9 cellular contexts compared by ENCODE assay signal in genomic region chr1:232950197-232950918, GRCh38. TPM values are rescaled to one million over a fixed set of nuclear protein-coding genes. Genes with fewer than 3 reads are reported as not detected.
DNase-seq lines count a peak whose midpoint lies in the region; ATAC-seq, FAIRE-seq and TF ChIP-seq lines count a peak whose summit lies in the region.
"Had no signal": no experiment of that assay in that cellular context is flagged by ENCODE, and none has a peak within 500 bp of the region (broad histone marks: within the 10 kb centered on the region; RNA-seq: fewer than 3 reads in every experiment).

Gene NTPCR, plus strand, starts transcription at chr1:232950611. Its CDS starts 100 bp downstream, at chr1:232950711.

- peak within 1 kb of the TSS; percentile 78 for H3K27ac ChIP-seq in keratinocyte (ENCODE audit: control insufficient read depth, insufficient read depth, low read length)

- H3K36me3 ChIP-seq in keratinocyte (ENCODE audit: control insufficient read depth in 2 of 2, extremely low read depth in 1 of 2, insufficient read depth in 2 of 2, low read length in 2 of 2) = no peaks in the 10 kb centered on the region

- no peaks in the 10 kb centered on the region for H3K27me3 ChIP-seq in keratinocyte (ENCODE audit: control insufficient read depth, extremely low read depth, insufficient read depth, low read length)

- peak within 1 kb of the TSS; percentile 99 for H2AFZ ChIP-seq in keratinocyte (ENCODE audit: control insufficient read depth, low read length)

- H3K79me2 ChIP-seq in keratinocyte (ENCODE audit: control insufficient read depth, insufficient read depth, low read length) = peaks cover 16% of the 10 kb centered on the region

- no peaks in the 10 kb centered on the region for H4K20me1 ChIP-seq in keratinocyte (ENCODE audit: control insufficient read depth, extremely low read depth, insufficient read depth, low read length)

- no peaks in the 10 kb centered on the region for H3K9me3 ChIP-seq in keratinocyte (ENCODE audit: control insufficient read depth, low read depth, low read length)

- FAIRE-seq in keratinocyte (lab: Jason Lieb, UNC) = peak; percentile 64
- FAIRE-seq: colon had no signal

- peak; percentile 58 for DNase-seq in AG09309 (ENCODE audit: low read depth)
- peak; percentile 82 for DNase-seq in NCI-H446 treated with DMSO at 0.1 percent for 48 hours (lab: John Stamatoyannopoulos, UW)
- peak; percentile 91 for DNase-seq in cerebellar cortex (ENCODE audit: low spot score)
- DNase-seq in keratinocyte (ENCODE audit: low read depth, low spot score) = peak; percentile 66
- DNase-seq in stimulated activated CD4-positive, alpha-beta T cell treated with anti-CD3 and anti-CD28 coated beads, Interleukin-15, amount 100 ng/mL, for 1 hour (ENCODE audit: low read depth in 1 of 2, low spot score in 1 of 2) = peak; percentile 94 to 96

- H3K4me2 ChIP-seq in keratinocyte (ENCODE audit: control insufficient read depth, extremely low read depth, insufficient read depth, low read depth, low read length) = peak within 1 kb of the TSS; percentile 93

- H3K9me1 ChIP-seq in keratinocyte (ENCODE audit: control insufficient read depth, extremely low read depth, insufficient read depth, low read length) = no peaks in the 10 kb centered on the region

- dilution Hi-C loops in keratinocyte (cut with MboI; ENCODE audit: extremely low pct_ligation_motif_present, low sequenced_read_pairs) = no loop called here

- H3K4me3 ChIP-seq in AG09309 (ENCODE audit: control insufficient read depth, low read depth, low read length) (peak within 1 kb of the TSS; percentile 100), keratinocyte (ENCODE audit: control insufficient read depth in 2 of 3, extremely low read depth in 1 of 3, insufficient read depth in 2 of 3, low read depth in 1 of 3, low read length in 3 of 3) (peak within 1 kb of the TSS; percentile 84 to 92 (median 91))

- no peak for TF ChIP-seq CTCF in AG09309 (IDR thresholded peaks at IDR 0.05; ENCODE audit: control insufficient read depth, insufficient read depth, low read depth, low read length, missing control alignments)
- no peak for TF ChIP-seq CTCF in keratinocyte (optimal IDR thresholded peaks at IDR 0.05 in 1 of 3, IDR thresholded peaks at IDR 0.05 in 1 of 3, conservative IDR thresholded peaks at IDR 0.05 in 1 of 3; ENCODE audit: extremely low read depth in 1 of 3, insufficient read depth in 2 of 3, low read length in 3 of 3)

- H3K4me1 ChIP-seq in keratinocyte (ENCODE audit: control insufficient read depth, extremely low read depth, insufficient read depth, low read length) = peaks cover 23% of the 10 kb centered on the region

- peak within 1 kb of the TSS; percentile 76 for H3K9ac ChIP-seq in keratinocyte (ENCODE audit: control insufficient read depth, extremely low read depth, insufficient read depth, low read length)

- ATAC-seq in GM19023 (IDR thresholded peaks at IDR 0.05; ENCODE audit: unreplicated experiment) = peak; percentile 86
- peak; percentile 93 for ATAC-seq in HG03280 (IDR thresholded peaks at IDR 0.05; ENCODE audit: unreplicated experiment)
- ATAC-seq in activated CD4-positive, CD25-positive, alpha-beta regulatory T cell treated with anti-CD3 and anti-CD28 coated beads, Interleukin-2, amount 50 U/mL, for 24 hours = peak; percentile 80

RNA-seq across cellular contexts. Expression of gene NTPCR, which starts in this region (rescaled TPM):
- polyA plus RNA-seq in keratinocyte = 25.2 to 40.0 TPM (median 31.5 TPM) in 3 replicates
- polyA plus RNA-seq in keratinocyte (2011; ENCODE audit: low read depth) = 18.1 TPM
- polyA plus RNA-seq in keratinocyte (2011; cell fraction: cytosol; rRNA removed) = 33.7 and 42.9 TPM in 2 replicates
- polyA plus RNA-seq in keratinocyte (2011; cell fraction: nucleus; rRNA removed) = 16.6 and 17.1 TPM in 2 replicates
- polyA plus RNA-seq in keratinocyte (2012; ENCODE audit: low replicate concordance) = 40.9 and 43.3 TPM in 2 replicates
- polyA minus RNA-seq in keratinocyte = 3.7 to 11.9 TPM (median 9.1 TPM) in 3 replicates
- polyA minus RNA-seq in keratinocyte (2011; cell fraction: cytosol; rRNA and poly(A)+ RNA removed) = 14.0 TPM
- 4.6 and 6.2 TPM in 2 replicates for polyA minus RNA-seq in keratinocyte (2011; cell fraction: nucleus; rRNA and poly(A)+ RNA removed)

Comparison
In these comparisons a context has a peak if more than half of its experiments do, and no peak if none do; other contexts are left out.
1. Peak in every context shown above with its lines: DNase-seq, ATAC-seq, H3K4me3 ChIP-seq and H3K27ac ChIP-seq.